1 cellular context compared by ENCODE assay signal in genomic region chr5:124659798-124660197, GRCh38.
TF ChIP-seq lines count a peak whose summit lies in the region.

No MANE protein-coding gene starts in this region.

TF ChIP-seq in HCT116, 20 proteins besides CTCF, POLR2A, EP300 and RAD21 (continued from another document):
- TF ChIP-seq SRF (IDR thresholded peaks at IDR 0.05; ENCODE audit: low read depth) (no peak), ELF1 (IDR thresholded peaks at IDR 0.05; ENCODE audit: borderline replicate concordance, low read depth) (no peak)
TF ChIP-seq in HCT116: peak in this region for 0.
